ENCODE assay signal across 1 cellular context in genomic region chr1:64538389-64538788, GRCh38.
TF ChIP-seq lines count a peak whose summit lies in the region.

No MANE protein-coding gene starts in this region.

TF ChIP-seq in HEK293, 187 proteins besides CTCF, POLR2A, EP300 and RAD21 (continued from another document):
- no peak for TF ChIP-seq HOXC10 (CRISPR knock-in tag; IDR thresholded peaks at IDR 0.05)
